ENCODE assay signal across 1 cellular context in genomic region chrX:49884290-49884862, GRCh38.
TF ChIP-seq lines count a peak whose summit lies in the region.

No MANE protein-coding gene starts in this region.

TF ChIP-seq in A549, 52 proteins besides CTCF, POLR2A, EP300 and RAD21 (continued from another document):
- TF ChIP-seq ATOH8 (CRISPR knock-in tag; IDR thresholded peaks at IDR 0.05; ENCODE audit: low read depth) (no peak), RFX5 (IDR thresholded peaks at IDR 0.05) (no peak), RARB (CRISPR knock-in tag; IDR thresholded peaks at IDR 0.05) (no peak), RNF2 (IDR thresholded peaks at IDR 0.05; ENCODE audit: borderline replicate concordance, low read depth) (no peak), NFE2L2 (conservative IDR thresholded peaks at IDR 0.05; ENCODE audit: low read length) (no peak), SMC3 (IDR thresholded peaks at IDR 0.05) (no peak)
- TF ChIP-seq, protein P1, sequence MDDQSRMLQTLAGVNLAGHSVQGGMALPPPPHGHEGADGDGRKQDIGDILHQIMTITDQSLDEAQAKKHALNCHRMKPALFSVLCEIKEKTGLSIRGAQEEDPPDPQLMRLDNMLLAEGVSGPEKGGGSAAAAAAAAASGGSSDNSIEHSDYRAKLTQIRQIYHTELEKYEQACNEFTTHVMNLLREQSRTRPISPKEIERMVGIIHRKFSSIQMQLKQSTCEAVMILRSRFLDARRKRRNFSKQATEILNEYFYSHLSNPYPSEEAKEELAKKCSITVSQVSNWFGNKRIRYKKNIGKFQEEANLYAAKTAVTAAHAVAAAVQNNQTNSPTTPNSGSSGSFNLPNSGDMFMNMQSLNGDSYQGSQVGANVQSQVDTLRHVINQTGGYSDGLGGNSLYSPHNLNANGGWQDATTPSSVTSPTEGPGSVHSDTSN (IDR thresholded peaks at IDR 0.05), result no peak
